Comparison of ENCODE assay signal across 10 cellular contexts in the genomic region with DNA sequence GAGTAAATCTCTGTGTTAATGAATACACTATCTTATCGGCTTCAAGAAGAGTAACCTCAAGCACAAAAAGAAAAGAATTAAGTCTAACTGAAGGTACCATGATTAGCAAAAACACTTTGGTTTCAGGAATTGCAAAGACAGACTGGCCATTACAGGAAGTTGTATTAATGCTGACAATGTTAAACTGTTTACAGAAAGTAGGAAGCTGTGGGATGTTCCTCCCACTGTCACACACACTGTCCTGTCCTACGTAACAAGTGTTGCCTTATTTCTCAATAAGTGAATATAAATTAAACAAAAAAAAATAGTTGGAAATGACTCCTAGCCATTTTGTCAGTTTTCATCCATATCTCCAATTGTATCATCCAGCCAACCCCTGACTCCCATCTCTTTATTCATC. TPM values are rescaled to one million over a fixed set of nuclear protein-coding genes. Genes with fewer than 3 reads are reported as not detected.
DNase-seq lines count a peak whose midpoint lies in the region; ATAC-seq and TF ChIP-seq lines count a peak whose summit lies in the region.
"Had no signal": no experiment of that assay in that cellular context is flagged by ENCODE, and none has a peak within 500 bp of the region (broad histone marks: within the 10 kb centered on the region; RNA-seq: fewer than 3 reads in every experiment).

No MANE protein-coding gene starts in this region.

- peak overlapping the region; percentile 21 for H3K4me3 Mint-ChIP-seq in activated CD4-positive, alpha-beta T cell treated with anti-CD3 and anti-CD28 coated beads, Interleukin-2, amount 10 ng/mL, durations not matched to agents 24 days and 14 days
- H3K4me3 Mint-ChIP-seq in activated T-helper 17 cell treated with anti-CD3 and anti-CD28 coated beads, Interleukin-2, amount 50 U/mL, for 72 hours = peak overlapping the region; percentile 48

- H3K4me3 ChIP-seq in right lobe of liver (no peak overlapping the region), testis (no peak overlapping the region)
- H3K4me3 ChIP-seq: body of pancreas, MG63 had no signal

- H3K27me3 ChIP-seq in right lobe of liver (no peaks in the 10 kb centered on the region), testis (no peaks in the 10 kb centered on the region)
- H3K27me3 ChIP-seq: body of pancreas, MG63 had no signal

- peaks cover 71% of the 10 kb centered on the region for H3K36me3 Mint-ChIP-seq in activated CD4-positive, alpha-beta T cell treated with anti-CD3 and anti-CD28 coated beads, Interleukin-2, amount 10 ng/mL, durations not matched to agents 24 days and 14 days (ENCODE audit: low read depth)
- H3K36me3 Mint-ChIP-seq in activated T-helper 17 cell treated with anti-CD3 and anti-CD28 coated beads, Interleukin-2, amount 50 U/mL, for 72 hours (ENCODE audit: low read depth) = peaks cover 100% of the 10 kb centered on the region

- H3K9me3 Mint-ChIP-seq in activated CD4-positive, alpha-beta T cell treated with anti-CD3 and anti-CD28 coated beads, Interleukin-2, amount 10 ng/mL, durations not matched to agents 24 days and 14 days = no peaks in the 10 kb centered on the region
- H3K9me3 Mint-ChIP-seq in activated T-helper 17 cell treated with anti-CD3 and anti-CD28 coated beads, Interleukin-2, amount 50 U/mL, for 72 hours = no peaks in the 10 kb centered on the region

- ATAC-seq in activated T-helper 17 cell treated with anti-CD3 and anti-CD28 coated beads, Interleukin-2, amount 50 U/mL, for 72 hours (replicated peaks) = no peak
- ATAC-seq in right lobe of liver = peak; percentile 67 to 85 (median 79)
- ATAC-seq: body of pancreas had no signal

- WGBS in right lobe of liver (ENCODE audit: insufficient coverage, low coverage, low lambda C conversion rate, missing lambda C conversion rate) = 24% methylated on average over 2 of the region's 2 CpGs
- 39% methylated on average over 2 of the region's 2 CpGs for WGBS in testis, 2 donors

- H3K9me3 ChIP-seq in right lobe of liver (no peaks in the 10 kb centered on the region), testis (no peaks in the 10 kb centered on the region)
- H3K9me3 ChIP-seq: body of pancreas, MG63 had no signal

- TF ChIP-seq CTCF in right lobe of liver (IDR thresholded peaks at IDR 0.05) = no peak
- TF ChIP-seq CTCF in testis (IDR thresholded peaks at IDR 0.05) = no peak

- H3K4me1 ChIP-seq in right lobe of liver (peaks cover 0 to 45% (median 0%) of the 10 kb centered on the region in 4 donors), testis (peaks cover 32% of the 10 kb centered on the region)

- no peak for DNase-seq in activated CD4-positive, alpha-beta T cell treated with anti-CD3 and anti-CD28 coated beads, Interleukin-2, amount 10 ng/mL, durations not matched to agents 24 days and 14 days
- no peak for DNase-seq in activated CD4-positive, alpha-beta T cell treated with anti-CD3 and anti-CD28 coated beads, Interleukin-2, amount 50 U/mL, for 1 hour
- DNase-seq in right lobe of liver (no peak), testis (no peak), putamen (ENCODE audit: low spot score) (no peak), GM19240 (ENCODE audit: insufficient read length, low spot score) (no peak), ureter (ENCODE audit: low spot score) (no peak)
- DNase-seq: MG63 had no signal

- peak overlapping the region; percentile 56 to 71 (median 62) for H3K27ac ChIP-seq in right lobe of liver
- H3K27ac ChIP-seq in testis = peak overlapping the region; percentile 44 to 71

- TF ChIP-seq POLR2A in right lobe of liver (IDR thresholded peaks at IDR 0.05) (no peak), testis (IDR thresholded peaks at IDR 0.05) (no peak)

- H3K36me3 ChIP-seq in right lobe of liver (peaks cover 0 to 30% (median 4%) of the 10 kb centered on the region in 4 donors), testis (ENCODE audit: low read depth, missing control alignments) (no peaks in the 10 kb centered on the region)

- peak overlapping the region; percentile 69 for H3K27ac Mint-ChIP-seq in activated CD4-positive, alpha-beta T cell treated with anti-CD3 and anti-CD28 coated beads, Interleukin-2, amount 10 ng/mL, durations not matched to agents 24 days and 14 days
- H3K27ac Mint-ChIP-seq in activated T-helper 17 cell treated with anti-CD3 and anti-CD28 coated beads, Interleukin-2, amount 50 U/mL, for 72 hours = peak overlapping the region; percentile 65

- no peaks in the 10 kb centered on the region for H3K27me3 Mint-ChIP-seq in activated CD4-positive, alpha-beta T cell treated with anti-CD3 and anti-CD28 coated beads, Interleukin-2, amount 10 ng/mL, durations not matched to agents 24 days and 14 days
- H3K27me3 Mint-ChIP-seq in activated T-helper 17 cell treated with anti-CD3 and anti-CD28 coated beads, Interleukin-2, amount 50 U/mL, for 72 hours = no peaks in the 10 kb centered on the region

- intact Hi-C loops in activated CD4-positive, alpha-beta T cell treated with anti-CD3 and anti-CD28 coated beads, Interleukin-2, amount 10 ng/mL, durations not matched to agents 24 days and 14 days (cut with micrococcal nuclease) = no loop called here
- intact Hi-C loops in right lobe of liver (cut with DNase I) (no loop called here), testis (cut with DNase I; ENCODE audit: low total_unique reads) (no loop called here)

- peaks cover 54% of the 10 kb centered on the region for H3K4me1 Mint-ChIP-seq in activated CD4-positive, alpha-beta T cell treated with anti-CD3 and anti-CD28 coated beads, Interleukin-2, amount 10 ng/mL, durations not matched to agents 24 days and 14 days
- peaks cover 47% of the 10 kb centered on the region for H3K4me1 Mint-ChIP-seq in activated T-helper 17 cell treated with anti-CD3 and anti-CD28 coated beads, Interleukin-2, amount 50 U/mL, for 72 hours

RNA-seq across cellular contexts. Expression of a gene that starts 8.6 kb away (rescaled TPM):
- total RNA-seq in activated CD4-positive, alpha-beta T cell treated with anti-CD3 and anti-CD28 coated beads, Interleukin-2, amount 10 ng/mL, durations not matched to agents 24 days and 14 days = 51.1 and 52.3 TPM in 2 replicates
- 10 to 100 TPM; 63.9 to 65.1 TPM for total RNA-seq in activated T-helper 17 cell treated with anti-CD3 and anti-CD28 coated beads, Interleukin-2, amount 50 U/mL, for 72 hours
- total RNA-seq in right lobe of liver (10 to 100 TPM; 10.7 to 70.6 (median 23.4) TPM), testis (10 to 100 TPM; 57.6 to 71.4 TPM), ureter (48.1 TPM)
- 29.5 TPM for polyA plus RNA-seq in testis (ENCODE audit: insufficient read depth, low read depth, low replicate concordance)
